21 cellular contexts compared by ENCODE assay signal in genomic region chr16:77183137-77183536, GRCh38.
"Had no signal": no experiment of that assay in that cellular context is flagged by ENCODE, and none has a peak within 500 bp of the region (broad histone marks: within the 10 kb centered on the region; RNA-seq: fewer than 3 reads in every experiment).

No MANE protein-coding gene starts in this region.

- H3K79me2 ChIP-seq: parathyroid adenoma had no signal

- H3K9me3 ChIP-seq: testis had no signal

- H3K9me3 Mint-ChIP-seq: activated B cell treated with CpG ODN at 0.5 μM for 24 hours; activated CD4-positive, alpha-beta T cell treated with anti-CD3 and anti-CD28 coated beads, Interleukin-2, amount 10 ng/mL, durations not matched to agents 24 days and 14 days; activated CD8-positive, alpha-beta T cell treated with anti-CD3 and anti-CD28 coated beads for 36 hours; activated naive CD4-positive, alpha-beta T cell treated with anti-CD3 and anti-CD28 coated beads for 36 hours; activated T-cell treated with anti-CD3 and anti-CD28 coated beads, Interleukin-2, amount 50 U/mL, for 24 hours; dendritic cell treated with granulocyte-macrophage colony-stimulating factor and Interleukin-4, amounts not matched to agents 40 ng/mL and 50 ng/mL, for 4 days; nephron had no signal

- H3K4me1 Mint-ChIP-seq: activated B cell treated with CpG ODN at 0.5 μM for 24 hours; activated CD4-positive, alpha-beta T cell treated with anti-CD3 and anti-CD28 coated beads, Interleukin-2, amount 10 ng/mL, durations not matched to agents 24 days and 14 days; nephron had no signal

- H3K27ac Mint-ChIP-seq: activated B cell treated with CpG ODN at 0.5 μM for 24 hours; activated CD4-positive, alpha-beta T cell treated with anti-CD3 and anti-CD28 coated beads, Interleukin-2, amount 10 ng/mL, durations not matched to agents 24 days and 14 days; activated CD8-positive, alpha-beta T cell treated with anti-CD3 and anti-CD28 coated beads for 36 hours; activated naive CD4-positive, alpha-beta T cell treated with anti-CD3 and anti-CD28 coated beads for 36 hours; activated T-cell treated with anti-CD3 and anti-CD28 coated beads, Interleukin-2, amount 50 U/mL, for 24 hours; dendritic cell treated with granulocyte-macrophage colony-stimulating factor and Interleukin-4, amounts not matched to agents 40 ng/mL and 50 ng/mL, for 4 days; nephron had no signal

- DNase-seq: activated B cell treated with CpG ODN at 0.5 μM for 24 hours; activated CD8-positive, alpha-beta T cell treated with anti-CD3 and anti-CD28 coated beads for 36 hours; activated naive CD4-positive, alpha-beta T cell treated with anti-CD3 and anti-CD28 coated beads for 36 hours; activated T-cell treated with anti-CD3 and anti-CD28 coated beads, Interleukin-2, amount 50 U/mL, for 24 hours; aorta; effector CD8-positive, alpha-beta T cell; foreskin melanocyte; glutamatergic neuron; hypothalamus; islet precursor cell; midbrain; right lobe of liver; stimulated activated CD4-positive, alpha-beta T cell treated with anti-CD3 and anti-CD28 coated beads, Interleukin-4, amount 100 ng/mL, for 1 hour; T-helper 2 cell; testis had no signal

- H2AFZ ChIP-seq: parathyroid adenoma had no signal

- ATAC-seq: activated CD8-positive, alpha-beta T cell treated with anti-CD3 and anti-CD28 coated beads for 36 hours; right lobe of liver had no signal

- H3K4me2 ChIP-seq: smooth muscle cell had no signal

- H3K4me3 Mint-ChIP-seq: activated B cell treated with CpG ODN at 0.5 μM for 24 hours; activated CD4-positive, alpha-beta T cell treated with anti-CD3 and anti-CD28 coated beads, Interleukin-2, amount 10 ng/mL, durations not matched to agents 24 days and 14 days; activated CD8-positive, alpha-beta T cell treated with anti-CD3 and anti-CD28 coated beads for 36 hours; activated naive CD4-positive, alpha-beta T cell treated with anti-CD3 and anti-CD28 coated beads for 36 hours; activated T-cell treated with anti-CD3 and anti-CD28 coated beads, Interleukin-2, amount 50 U/mL, for 24 hours; dendritic cell treated with granulocyte-macrophage colony-stimulating factor and Interleukin-4, amounts not matched to agents 40 ng/mL and 50 ng/mL, for 4 days; nephron had no signal

- H3K36me3 ChIP-seq: right lobe of liver had no signal

- H3K4me1 ChIP-seq: parathyroid adenoma, right lobe of liver, testis had no signal

- H3K9ac ChIP-seq: parathyroid adenoma had no signal

- H3K27ac ChIP-seq: parathyroid adenoma, right lobe of liver, testis had no signal

- H3K27me3 ChIP-seq: right lobe of liver, testis had no signal

- H3K4me3 ChIP-seq: lung, right lobe of liver, smooth muscle cell, testis had no signal
